2 cellular contexts compared by ENCODE assay signal in the genomic region with DNA sequence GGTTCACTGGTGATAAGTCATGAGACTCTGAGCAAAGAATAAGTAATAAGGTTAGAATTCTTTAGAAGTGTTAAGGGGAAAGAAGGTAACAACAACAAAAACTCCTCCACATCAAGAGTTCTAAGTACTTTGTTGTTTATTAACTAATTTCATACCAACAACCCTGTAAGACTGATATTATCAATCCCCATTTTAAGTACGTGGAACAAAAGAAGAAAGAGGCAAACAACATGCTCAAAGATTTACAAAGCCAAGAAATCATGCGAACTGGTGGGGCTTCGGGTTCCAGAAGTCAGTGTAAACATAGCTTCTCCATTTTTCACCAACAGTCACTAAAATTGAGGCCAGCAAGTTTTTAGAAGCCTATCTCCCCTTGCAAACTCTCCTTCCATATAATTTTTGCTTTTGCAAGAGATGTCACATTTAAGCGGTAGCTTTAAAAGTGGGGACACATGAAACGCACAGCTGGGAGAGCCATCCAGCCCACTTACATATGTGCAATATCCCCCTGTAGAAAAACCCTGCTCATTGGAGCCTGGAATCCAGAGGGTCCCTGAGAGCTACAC.
TF ChIP-seq lines count a peak whose summit lies in the region.

No MANE protein-coding gene starts in this region.

TF ChIP-seq in K562, 482 proteins besides CTCF, POLR2A, EP300 and RAD21:
- TF ChIP-seq CCAR2 (IDR thresholded peaks at IDR 0.05; ENCODE audit: low read depth, low read length) (no peak), MYNN (IDR thresholded peaks at IDR 0.05) (no peak), MYNN (CRISPR knock-in tag; IDR thresholded peaks at IDR 0.05) (no peak), ZNF12 (CRISPR knock-in tag; IDR thresholded peaks at IDR 0.05) (no peak), TCFL5 (CRISPR knock-in tag; conservative IDR thresholded peaks at IDR 0.05) (no peak), FOXA3 (CRISPR knock-in tag; conservative IDR thresholded peaks at IDR 0.05 in 1 of 2, IDR thresholded peaks at IDR 0.05 in 1 of 2) (peak in 1 of 2 experiments; percentile 45; a peak in 2 of 4 replicates), POU5F1 (IDR thresholded peaks at IDR 0.05; ENCODE audit: borderline replicate concordance, low read depth, low read length, partially characterized antibody) (no peak), NCOA4 (IDR thresholded peaks at IDR 0.05; ENCODE audit: partially characterized antibody) (no peak), SP2 (IDR thresholded peaks at IDR 0.05; ENCODE audit: extremely low read depth, low read depth, low read length, poor library complexity, severe bottlenecking) (no peak), ZNF124 (CRISPR knock-in tag; IDR thresholded peaks at IDR 0.05) (no peak), ZNF57 (CRISPR knock-in tag; IDR thresholded peaks at IDR 0.05) (no peak), GATAD2B (IDR thresholded peaks at IDR 0.05; ENCODE audit: borderline replicate concordance) (0 out of 2 replicates have a peak, but pooled peaks have one; percentile 29), ZKSCAN1 (IDR thresholded peaks at IDR 0.05; ENCODE audit: low read depth, low read length) (no peak), FOXK2 (conservative IDR thresholded peaks at IDR 0.05 in 1 of 2, IDR thresholded peaks at IDR 0.05 in 1 of 2; ENCODE audit: low read depth in 2 of 2) (peak; percentile 18 to 55; a peak in 1 of 4 replicates), ADNP (tag; IDR thresholded peaks at IDR 0.05) (no peak), PHF21A (IDR thresholded peaks at IDR 0.05; ENCODE audit: borderline replicate concordance, low read depth) (no peak), STAT5B (CRISPR knock-in tag; IDR thresholded peaks at IDR 0.05) (no peak), TAF15 (IDR thresholded peaks at IDR 0.05; ENCODE audit: low read depth, low read length) (no peak), BHLHE40 (IDR thresholded peaks at IDR 0.05; ENCODE audit: low read length) (no peak), FOXA1 (IDR thresholded peaks at IDR 0.05; ENCODE audit: borderline replicate concordance) (no peak), BRCA1 (IDR thresholded peaks at IDR 0.05) (no peak), BRCA1 (CRISPR knock-in tag; IDR thresholded peaks at IDR 0.05) (no peak), ZNF668 (CRISPR knock-in tag; IDR thresholded peaks at IDR 0.05) (no peak), TRIM28 (IDR thresholded peaks at IDR 0.05) (no peak)
- TF ChIP-seq, protein P1, sequence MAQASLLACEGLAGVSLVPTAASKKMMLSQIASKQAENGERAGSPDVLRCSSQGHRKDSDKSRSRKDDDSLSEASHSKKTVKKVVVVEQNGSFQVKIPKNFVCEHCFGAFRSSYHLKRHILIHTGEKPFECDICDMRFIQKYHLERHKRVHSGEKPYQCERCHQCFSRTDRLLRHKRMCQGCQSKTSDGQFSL (CRISPR knock-in tag; IDR thresholded peaks at IDR 0.05) = no peak
- TF ChIP-seq, protein P1 (tag; IDR thresholded peaks at IDR 0.05) = no peak
- TF ChIP-seq, protein P2, sequence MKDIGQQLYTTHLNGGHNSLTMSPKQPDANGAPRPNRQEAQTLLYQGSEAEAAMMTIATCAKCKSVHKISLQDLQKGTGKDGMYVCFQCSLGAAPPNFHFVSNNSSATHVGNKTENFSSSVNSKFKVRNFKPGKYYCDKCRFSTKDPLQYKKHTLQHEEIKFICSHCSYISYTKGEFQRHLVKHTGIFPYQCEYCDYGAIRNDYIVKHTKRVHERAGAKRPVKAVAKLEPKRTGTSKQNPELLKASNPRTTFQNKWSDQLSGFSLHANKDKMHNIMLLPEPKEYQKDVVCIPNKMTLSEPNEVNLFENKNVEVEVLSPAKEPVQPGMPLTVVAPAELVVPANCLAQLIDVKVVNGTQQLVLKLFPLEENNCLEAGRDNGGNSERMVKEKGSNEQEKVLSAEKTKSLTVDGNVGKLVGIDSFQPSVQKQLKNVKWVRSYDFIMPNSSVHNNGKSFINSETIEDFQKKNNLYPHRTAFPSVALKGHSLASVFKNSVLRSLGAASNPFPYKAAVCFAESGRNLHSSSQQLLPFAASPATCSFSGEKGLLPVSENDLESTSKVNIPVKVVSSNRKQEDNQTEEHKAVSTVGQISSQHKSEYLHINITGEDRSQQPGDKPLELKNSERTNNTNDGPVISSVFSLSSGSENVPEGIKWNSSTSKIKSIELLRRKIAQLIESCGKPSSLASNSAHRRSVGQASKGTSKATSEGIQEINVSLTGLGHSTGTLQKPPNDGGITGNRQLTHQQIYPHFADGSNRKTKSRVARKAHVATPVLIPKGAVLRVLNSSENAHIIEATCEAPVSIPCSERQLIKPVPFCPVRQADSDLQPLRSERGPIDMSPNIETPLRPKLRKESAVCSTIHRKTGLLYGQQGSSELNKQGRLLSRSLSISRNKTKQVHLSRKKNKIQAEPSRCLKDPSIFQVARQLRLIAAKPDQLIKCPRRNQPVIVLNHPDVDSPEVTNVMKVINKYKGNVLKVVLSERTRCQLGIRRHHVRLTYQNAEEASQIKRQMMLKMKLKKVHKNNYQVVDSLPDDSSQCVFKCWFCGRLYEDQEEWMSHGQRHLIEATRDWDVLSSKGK (CRISPR knock-in tag; IDR thresholded peaks at IDR 0.05) = no peak
- TF ChIP-seq, protein P3, sequence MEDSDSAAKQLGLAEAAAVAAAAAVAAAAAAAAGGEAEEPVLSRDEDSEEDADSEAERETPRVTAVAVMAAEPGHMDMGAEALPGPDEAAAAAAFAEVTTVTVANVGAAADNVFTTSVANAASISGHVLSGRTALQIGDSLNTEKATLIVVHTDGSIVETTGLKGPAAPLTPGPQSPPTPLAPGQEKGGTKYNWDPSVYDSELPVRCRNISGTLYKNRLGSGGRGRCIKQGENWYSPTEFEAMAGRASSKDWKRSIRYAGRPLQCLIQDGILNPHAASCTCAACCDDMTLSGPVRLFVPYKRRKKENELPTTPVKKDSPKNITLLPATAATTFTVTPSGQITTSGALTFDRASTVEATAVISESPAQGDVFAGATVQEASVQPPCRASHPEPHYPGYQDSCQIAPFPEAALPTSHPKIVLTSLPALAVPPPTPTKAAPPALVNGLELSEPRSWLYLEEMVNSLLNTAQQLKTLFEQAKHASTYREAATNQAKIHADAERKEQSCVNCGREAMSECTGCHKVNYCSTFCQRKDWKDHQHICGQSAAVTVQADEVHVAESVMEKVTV (CRISPR knock-in tag; IDR thresholded peaks at IDR 0.05) = no peak
- TF ChIP-seq, protein P4, sequence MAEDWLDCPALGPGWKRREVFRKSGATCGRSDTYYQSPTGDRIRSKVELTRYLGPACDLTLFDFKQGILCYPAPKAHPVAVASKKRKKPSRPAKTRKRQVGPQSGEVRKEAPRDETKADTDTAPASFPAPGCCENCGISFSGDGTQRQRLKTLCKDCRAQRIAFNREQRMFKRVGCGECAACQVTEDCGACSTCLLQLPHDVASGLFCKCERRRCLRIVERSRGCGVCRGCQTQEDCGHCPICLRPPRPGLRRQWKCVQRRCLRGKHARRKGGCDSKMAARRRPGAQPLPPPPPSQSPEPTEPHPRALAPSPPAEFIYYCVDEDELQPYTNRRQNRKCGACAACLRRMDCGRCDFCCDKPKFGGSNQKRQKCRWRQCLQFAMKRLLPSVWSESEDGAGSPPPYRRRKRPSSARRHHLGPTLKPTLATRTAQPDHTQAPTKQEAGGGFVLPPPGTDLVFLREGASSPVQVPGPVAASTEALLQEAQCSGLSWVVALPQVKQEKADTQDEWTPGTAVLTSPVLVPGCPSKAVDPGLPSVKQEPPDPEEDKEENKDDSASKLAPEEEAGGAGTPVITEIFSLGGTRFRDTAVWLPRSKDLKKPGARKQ (CRISPR knock-in tag; IDR thresholded peaks at IDR 0.05) = no peak
TF ChIP-seq in K562: peak in this region for 3.

TF ChIP-seq in GM12891, 5 proteins besides CTCF, POLR2A, EP300 and RAD21:
- TF ChIP-seq TAF1 (IDR thresholded peaks at IDR 0.05; ENCODE audit: low read depth, low read length) = no peak
- no peak for TF ChIP-seq PAX5 (IDR thresholded peaks at IDR 0.05; ENCODE audit: insufficient read depth, low read length, severe bottlenecking)
- TF ChIP-seq POU2F2 (IDR thresholded peaks at IDR 0.05; ENCODE audit: low read depth, low read length) = no peak
- TF ChIP-seq SPI1 (IDR thresholded peaks at IDR 0.05; ENCODE audit: low read depth, low read length) = no peak
- no peak for TF ChIP-seq POLR2AphosphoS5 (IDR thresholded peaks at IDR 0.05; ENCODE audit: low read depth, low read length)
TF ChIP-seq in GM12891: peak in this region for 0.
